Comparison of ENCODE assay signal across 9 cellular contexts in the genomic region with DNA sequence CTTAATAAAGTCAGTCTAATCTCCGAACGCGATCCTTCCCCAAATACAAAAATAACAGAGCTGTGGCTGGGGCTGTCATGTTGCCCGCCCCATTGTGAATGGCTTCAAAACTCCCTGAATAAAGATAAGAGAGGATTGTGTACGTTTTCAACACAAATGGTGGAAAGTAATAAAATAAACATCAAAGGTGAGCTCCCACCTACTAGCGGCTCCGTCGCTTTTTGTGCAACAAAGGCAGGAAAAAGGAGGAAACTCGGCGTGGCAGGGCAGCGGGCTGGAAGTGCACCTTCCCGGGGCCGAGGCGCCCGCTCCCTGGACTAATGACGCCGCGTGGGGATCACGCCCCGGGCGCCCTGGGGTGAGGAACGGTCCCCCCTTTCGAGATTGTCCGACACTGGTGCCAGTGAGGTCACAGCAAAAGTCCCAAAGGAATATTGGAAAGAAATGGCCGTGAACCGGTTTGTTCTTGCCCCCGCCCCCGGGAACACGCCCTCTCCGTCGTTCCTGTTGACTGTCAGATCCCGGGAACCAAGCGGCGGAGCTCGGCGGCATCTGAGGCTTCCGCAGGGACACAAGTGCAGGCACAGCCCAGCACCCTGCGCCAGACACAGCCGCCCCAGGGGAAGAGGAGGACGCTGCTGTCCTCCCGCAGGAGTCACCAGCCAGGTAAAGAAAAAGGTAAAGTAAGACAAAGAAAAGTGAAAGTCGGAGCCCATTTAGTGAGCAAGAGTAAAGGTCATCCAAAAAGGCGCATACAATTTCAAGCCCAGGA. TPM values are rescaled to one million over a fixed set of nuclear protein-coding genes. Genes with fewer than 3 reads are reported as not detected.
A peak's percentile ranks its signal among the peaks of the same experiment; 100 is the strongest.
DNase-seq lines count a peak whose midpoint lies in the region; ATAC-seq, FAIRE-seq and TF ChIP-seq lines count a peak whose summit lies in the region.
"Had no signal": no experiment of that assay in that cellular context is flagged by ENCODE, and none has a peak within 500 bp of the region (broad histone marks: within the 10 kb centered on the region; RNA-seq: fewer than 3 reads in every experiment).

No MANE protein-coding gene starts in this region.

- peaks cover 3 to 5% of the 10 kb centered on the region in 2 donors for H3K36me3 Mint-ChIP-seq in activated T-cell treated with anti-CD3 and anti-CD28 coated beads, Interleukin-2, amount 50 U/mL, for 72 hours (ENCODE audit: insufficient read depth in 2 of 2)

- peaks cover 34% of the 10 kb centered on the region for H3K4me1 Mint-ChIP-seq in activated T-cell treated with anti-CD3 and anti-CD28 coated beads, Interleukin-2, amount 50 U/mL, for 72 hours (ENCODE audit: low read depth)

- FAIRE-seq in small intestine (lab: Jason Lieb, UNC) = no peak

- peak overlapping the region; percentile 13 for H3K27ac Mint-ChIP-seq in activated T-cell treated with anti-CD3 and anti-CD28 coated beads, Interleukin-2, amount 50 U/mL, for 72 hours

- no peak for TF ChIP-seq CTCF in HFF-Myc (IDR thresholded peaks at IDR 0.05; ENCODE audit: low read depth, low read length, missing control alignments)

- peak overlapping the region; percentile 14 to 93 for H3K27ac ChIP-seq in small intestine (ENCODE audit: low read depth in 1 of 2, low read length in 1 of 2)
- H3K27ac ChIP-seq: neutrophil had no signal

- H3K27me3 ChIP-seq in small intestine (ENCODE audit: control insufficient read depth in 2 of 2, insufficient read depth in 2 of 2, low read length in 2 of 2) = peaks cover 0 to 4% of the 10 kb centered on the region in 2 donors

- no peak for ATAC-seq in activated T-cell treated with anti-CD3 and anti-CD28 coated beads, Interleukin-2, amount 50 U/mL, for 72 hours (replicated peaks in 1 of 2)
- ATAC-seq in HG02973 (IDR thresholded peaks at IDR 0.05; ENCODE audit: unreplicated experiment) = no peak

- H3K4me3 ChIP-seq in HFF-Myc (replicated peaks; ENCODE audit: low read depth, low read length) (peak overlapping the region; percentile 63), iPS-18c (ENCODE audit: insufficient read depth, low read depth, low read length) (peak overlapping the region; percentile 46), small intestine (ENCODE audit: low read depth in 1 of 2, low read length in 2 of 2) (peak overlapping the region in 1 of 2 donors; percentile 60)

- DNase-seq in HFF-Myc (ENCODE audit: extremely low read depth, low read depth) (no peak), small intestine (peak; percentile 77), HPDE6-E6E7 (ENCODE audit: extremely low spot score) (no peak), NCI-H510A (lab: John Stamatoyannopoulos, UW) (no peak)
- DNase-seq in activated T-cell treated with anti-CD3 and anti-CD28 coated beads, Interleukin-2, amount 50 U/mL, for 72 hours = no peak

- 2 to 10% (median 6%) methylated on average over 43 of the region's 43 CpGs for WGBS in small intestine, 3 donors

- no peaks in the 10 kb centered on the region for H3K9me3 Mint-ChIP-seq in activated T-cell treated with anti-CD3 and anti-CD28 coated beads, Interleukin-2, amount 50 U/mL, for 72 hours

- peak overlapping the region; percentile 72 to 82 for H3K4me3 Mint-ChIP-seq in activated T-cell treated with anti-CD3 and anti-CD28 coated beads, Interleukin-2, amount 50 U/mL, for 72 hours

- H3K36me3 ChIP-seq in small intestine (ENCODE audit: control insufficient read depth in 2 of 2, insufficient read depth in 2 of 2, low read length in 2 of 2) = no peaks in the 10 kb centered on the region
- H3K36me3 ChIP-seq: neutrophil had no signal

- H3K4me1 ChIP-seq in small intestine (ENCODE audit: control insufficient read depth in 2 of 2, insufficient read depth in 1 of 2, low read depth in 1 of 2, low read length in 1 of 2) = no peaks in the 10 kb centered on the region

- H3K27me3 Mint-ChIP-seq in activated T-cell treated with anti-CD3 and anti-CD28 coated beads, Interleukin-2, amount 50 U/mL, for 72 hours (ENCODE audit: low read depth) = peaks cover 77% of the 10 kb centered on the region

- H3K9me3 ChIP-seq in iPS-18c (ENCODE audit: control insufficient read depth, insufficient read depth, low read length) (peaks cover 2% of the 10 kb centered on the region), small intestine (ENCODE audit: control insufficient read depth, low read depth) (no peaks in the 10 kb centered on the region)
- H3K9me3 ChIP-seq: neutrophil had no signal

RNA-seq across cellular contexts. Expression of a gene that starts 1.1 kb away (rescaled TPM):
- total RNA-seq in activated T-cell treated with anti-CD3 and anti-CD28 coated beads, Interleukin-2, amount 50 U/mL, for 72 hours = not detected
- 1 to 10 TPM in 2 of 3 donors, under 1 TPM in 1; 0.54 to 1.7 (median 1.3) TPM for polyA plus RNA-seq in small intestine
- total RNA-seq: T-helper 2 cell treated with Interferon-gamma antibody and Interleukin-4, amounts not matched to agents 100 ng/mL and 5 ng/mL, for 36 hours had no signal
